ENCODE assay signal across 8 cellular contexts in genomic region chr7:149714081-149714909, GRCh38. TPM values are rescaled to one million over a fixed set of nuclear protein-coding genes. Genes with fewer than 3 reads are reported as not detected.
DNase-seq lines count a peak whose midpoint lies in the region; ATAC-seq and TF ChIP-seq lines count a peak whose summit lies in the region.

No MANE protein-coding gene starts in this region.

- WGBS in lower leg skin, 2 donors = 4 to 10% methylated on average over 25 to 65 of the region's 88 CpGs

- H3K4me3 ChIP-seq in dorsolateral prefrontal cortex (peak overlapping the region; percentile 53 to 96 (median 80)), lower leg skin (ENCODE audit: low read depth, poor library complexity, severe bottlenecking) (peak overlapping the region; percentile 32)

- intact Hi-C loops in activated CD4-positive, alpha-beta memory T cell treated with anti-CD3 and anti-CD28 coated beads for 36 hours (cut with micrococcal nuclease) = loop anchor here (1.0 to 2.0 kb wide), 4 partner anchors 57 to 160 kb away; partner anchors contain the start of gene ZNF862
- intact Hi-C loops in dorsolateral prefrontal cortex (cut with DNase I) = loop anchor here (5.0 kb wide), 2 partner anchors 87 to 123 kb away; partner anchors contain the start of gene ZNF862 (in 1 of the 2)
- intact Hi-C loops in lower leg skin (cut with DNase I; ENCODE audit: low total_unique reads) = no loop called here

- no peaks in the 10 kb centered on the region for H3K27me3 ChIP-seq in dorsolateral prefrontal cortex

- peaks cover 24% of the 10 kb centered on the region for H3K9me3 Mint-ChIP-seq in activated CD4-positive, alpha-beta memory T cell treated with anti-CD3 and anti-CD28 coated beads for 36 hours

- TF ChIP-seq POLR2A in lower leg skin (IDR thresholded peaks at IDR 0.05) = no peak

- TF ChIP-seq CTCF in dorsolateral prefrontal cortex (IDR thresholded peaks at IDR 0.05 in 54 of 56, conservative IDR thresholded peaks at IDR 0.05 in 2 of 56; ENCODE audit: low read depth in 1 of 56, partially characterized antibody in 56 of 56) = peak in 22 of 56 donors; percentile 6 to 51 (median 20)
- no peak for TF ChIP-seq CTCF in lower leg skin (IDR thresholded peaks at IDR 0.05)

- H3K4me1 Mint-ChIP-seq in activated CD4-positive, alpha-beta memory T cell treated with anti-CD3 and anti-CD28 coated beads for 36 hours (ENCODE audit: low read depth) = peaks cover 17% of the 10 kb centered on the region

- H3K4me3 Mint-ChIP-seq in activated CD4-positive, alpha-beta memory T cell treated with anti-CD3 and anti-CD28 coated beads for 36 hours = peak overlapping the region; percentile 74

- POLR2A ChIA-PET in activated CD4-positive, alpha-beta memory T cell treated with anti-CD3 and anti-CD28 coated beads for 36 hours (lab: Charles Lee) = no interaction called here

- peak; percentile 95 for ATAC-seq in HG03432 (IDR thresholded peaks at IDR 0.05; ENCODE audit: unreplicated experiment)

- peak overlapping the region in 54 of 59 donors; percentile 1 to 94 (median 77) for H3K27ac ChIP-seq in dorsolateral prefrontal cortex

- CTCF ChIA-PET in activated CD4-positive, alpha-beta memory T cell treated with anti-CD3 and anti-CD28 coated beads for 36 hours (lab: Charles Lee) = interaction anchor here (1.1 kb wide), 1 partner anchor 90 kb away, joined by 4 read pairs; no protein-coding TSS in a partner anchor

- no peaks in the 10 kb centered on the region for H3K27me3 Mint-ChIP-seq in activated CD4-positive, alpha-beta memory T cell treated with anti-CD3 and anti-CD28 coated beads for 36 hours

- peak; percentile 55 to 59 for DNase-seq in AML-193 (lab: John Stamatoyannopoulos, UW)
- DNase-seq in GM19238 (ENCODE audit: insufficient read length, low spot score) = peak; percentile 87
- DNase-seq in NCI-H526 (lab: John Stamatoyannopoulos, UW) = peak; percentile 53 to 97
- DNase-seq in activated CD4-positive, alpha-beta memory T cell treated with anti-CD3 and anti-CD28 coated beads for 36 hours = peak; percentile 94
- DNase-seq in dorsolateral prefrontal cortex = peak; percentile 68 to 92 (median 84)
- peak; percentile 75 to 97 for DNase-seq in lower leg skin (ENCODE audit: low spot score in 2 of 2)
- peak; percentile 97 for DNase-seq in stimulated activated CD4-positive, alpha-beta T cell treated with anti-CD3 and anti-CD28 coated beads, Interleukin-4, amount 100 ng/mL, for 1 hour

- peaks cover 9% of the 10 kb centered on the region for H3K36me3 Mint-ChIP-seq in activated CD4-positive, alpha-beta memory T cell treated with anti-CD3 and anti-CD28 coated beads for 36 hours

- H3K27ac Mint-ChIP-seq in activated CD4-positive, alpha-beta memory T cell treated with anti-CD3 and anti-CD28 coated beads for 36 hours = peak overlapping the region; percentile 38

RNA-seq across cellular contexts. Expression of gene ZNF467, which starts 59.1 kb away (rescaled TPM):
- under 1 TPM; 0.41 to 0.45 TPM for total RNA-seq in activated CD4-positive, alpha-beta memory T cell treated with anti-CD3 and anti-CD28 coated beads for 36 hours
- 10 to 100 TPM in 4 of 120 experiments, 1 to 10 TPM in 116; 3.5 to 20.9 (median 6.4) TPM for total RNA-seq in dorsolateral prefrontal cortex
- total RNA-seq in lower leg skin = 10 to 100 TPM in 2 of 4 donors, 1 to 10 TPM in 2; 6.2 to 12.1 (median 9.8) TPM

Comparison
In these comparisons a context has a peak if more than half of its experiments do, and no peak if none do; other contexts are left out.
1. Peak in every context shown above with its lines: DNase-seq, ATAC-seq, H3K4me3 ChIP-seq and H3K27ac ChIP-seq.